7 cellular contexts compared by ENCODE assay signal in the genomic region with DNA sequence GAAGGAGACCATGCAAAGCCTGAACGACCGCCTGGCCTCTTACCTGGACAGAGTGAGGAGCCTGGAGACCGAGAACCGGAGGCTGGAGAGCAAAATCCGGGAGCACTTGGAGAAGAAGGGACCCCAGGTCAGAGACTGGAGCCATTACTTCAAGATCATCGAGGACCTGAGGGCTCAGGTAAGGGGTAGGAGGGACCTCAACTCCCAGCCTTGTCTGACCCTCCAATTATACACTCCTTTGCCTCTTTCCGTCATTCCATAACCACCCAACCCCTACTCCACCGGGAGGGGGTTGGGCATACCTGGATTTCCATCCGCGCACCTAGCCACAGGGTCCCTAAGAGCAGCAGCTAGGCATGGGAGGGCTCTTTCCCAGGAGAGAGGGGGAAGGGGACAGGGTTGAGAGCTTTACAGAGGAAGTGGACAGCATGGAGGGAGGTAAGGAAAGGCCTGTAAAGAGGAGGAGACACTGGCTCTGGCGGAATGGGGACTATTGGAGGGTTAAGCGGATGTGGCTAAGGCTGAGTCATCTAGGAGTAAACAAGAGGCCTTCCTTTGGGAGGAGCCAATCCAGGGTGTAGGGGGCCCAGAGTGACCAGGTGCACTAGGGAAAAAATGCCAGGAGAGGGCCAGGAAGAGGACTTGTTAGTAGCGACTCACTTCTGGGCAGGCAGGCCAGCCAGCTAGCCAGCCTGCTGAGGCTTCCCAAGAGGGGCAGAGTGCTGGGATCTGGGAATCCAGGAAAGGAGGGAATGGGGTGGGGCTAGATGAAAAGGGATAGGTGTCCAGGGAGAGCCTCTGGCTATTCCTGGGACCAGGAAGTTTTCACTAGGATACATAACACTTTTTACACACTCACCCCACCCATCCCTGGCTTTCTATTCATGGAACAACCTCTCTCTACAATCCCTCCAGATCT. TPM values are rescaled to one million over a fixed set of nuclear protein-coding genes. Genes with fewer than 3 reads are reported as not detected.
DNase-seq lines count a peak whose midpoint lies in the region; ATAC-seq, FAIRE-seq and TF ChIP-seq lines count a peak whose summit lies in the region.

No MANE protein-coding gene starts in this region.

- H3K4me3 Mint-ChIP-seq in MCF 10A (ENCODE audit: unreplicated experiment): peak overlapping the region; percentile 95

- peak overlapping the region; percentile 86 for H3K27ac Mint-ChIP-seq in MCF 10A (ENCODE audit: low read depth, unreplicated experiment)

- H3K4me3 ChIP-seq in HCT116 (replicated peaks in 1 of 2; ENCODE audit: low read depth in 1 of 2, low read length in 2 of 2) (peak overlapping the region; percentile 72 to 96), tibial nerve (peak overlapping the region; percentile 12 to 49 (median 38))

- H3K4me2 ChIP-seq in HCT116 (ENCODE audit: low read length): peak overlapping the region; percentile 86

- TF ChIP-seq EP300 in tibial nerve (IDR thresholded peaks at IDR 0.05): no peak

- H3K36me3 Mint-ChIP-seq in MCF 10A (ENCODE audit: insufficient read depth, unreplicated experiment): peaks cover 38% of the 10 kb centered on the region

- H3K9me3 Mint-ChIP-seq in MCF 10A (ENCODE audit: unreplicated experiment): no peaks in the 10 kb centered on the region

- H3K27me3 ChIP-seq in HCT116 (ENCODE audit: insufficient read depth, low read length) (no peaks in the 10 kb centered on the region), tibial nerve (peaks cover 0 to 28% of the 10 kb centered on the region in 2 donors)

- intact Hi-C loops in HCT116 (cut with micrococcal nuclease) (no loop called here), MCF 10A (cut with micrococcal nuclease) (loop anchor here (1.0 to 2.0 kb wide), 2 partner anchors 21 to 45 kb away; no protein-coding TSS in a partner anchor)

- peaks cover 14% of the 10 kb centered on the region; the same call in 1 of the 2 replicates for H4K20me1 ChIP-seq in HCT116 (ENCODE audit: insufficient read depth)

- TF ChIP-seq RAD21 in HCT116 (IDR thresholded peaks at IDR 0.05; ENCODE audit: low read depth): no peak

- H3K9me2 ChIP-seq in HCT116 (ENCODE audit: insufficient read depth): no peaks in the 10 kb centered on the region

- H3K27me3 Mint-ChIP-seq in MCF 10A (ENCODE audit: insufficient read depth, unreplicated experiment): no peaks in the 10 kb centered on the region

- no peak for FAIRE-seq in frontal cortex (lab: Jason Lieb, UNC)

- no peaks in the 10 kb centered on the region for H3K9me3 ChIP-seq in HCT116 (ENCODE audit: control insufficient read depth in 1 of 2, insufficient read depth in 1 of 2, low read depth in 1 of 2, low read length in 2 of 2)
- H3K9me3 ChIP-seq in tibial nerve: no peaks in the 10 kb centered on the region

- H3K4me1 ChIP-seq in HCT116 (ENCODE audit: control insufficient read depth in 1 of 2, insufficient read depth in 2 of 2, low read length in 2 of 2) (peaks cover 66 to 87% of the 10 kb centered on the region in 2 experiments), tibial nerve (peaks cover 0 to 9% (median 2%) of the 10 kb centered on the region in 4 donors)

- H3K36me3 ChIP-seq in HCT116 (ENCODE audit: control insufficient read depth in 1 of 2, insufficient read depth in 2 of 2, low read length in 2 of 2) (peaks cover 16 to 30% of the 10 kb centered on the region in 2 experiments; a peak in 3 of 4 replicates), tibial nerve (no peaks in the 10 kb centered on the region)

- RAD21 ChIA-PET in HCT116 (lab: Charles Lee; ENCODE audit: low non-redundant PET in 1 of 2, low total read pairs in 2 of 2, uncharacterized antibody in 2 of 2, unreplicated experiment in 2 of 2): no interaction called here

- H3K27ac ChIP-seq in HCT116 (ENCODE audit: low read depth, low read length): peak overlapping the region; percentile 78
- H3K27ac ChIP-seq in tibial nerve: peak overlapping the region in 1 of 4 donors; percentile 75

- CTCF ChIA-PET in HCT116 (lab: Charles Lee): interaction anchor here (2.1 kb wide), 1 partner anchor 44 kb away, joined by 7 read pairs; a partner anchor contains a TSS
- CTCF ChIA-PET in MCF 10A (lab: Yijun Ruan, JAX): interaction anchor here (0.6 to 4.2 kb wide), 8 partner anchors 30 to 263 kb away, joined by 3 to 28 read pairs (median 6); a partner anchor contains a TSS

- H3K79me2 ChIP-seq in HCT116 (ENCODE audit: insufficient read depth, low read length): peaks cover 61% of the 10 kb centered on the region

- peaks cover 57% of the 10 kb centered on the region for H3K4me1 Mint-ChIP-seq in MCF 10A (ENCODE audit: insufficient read depth, unreplicated experiment)

- DNase-seq in HCT116 (ENCODE audit: low read depth, low spot score): peak; percentile 84
- peak; percentile 55 for DNase-seq in NCI-H345 (lab: John Stamatoyannopoulos, UW)
- DNase-seq in MCF 10A (ENCODE audit: unreplicated experiment): peak; percentile 98
- peak; percentile 87 for DNase-seq in kidney glomerular epithelial cell (lab: John Stamatoyannopoulos, UW)
- no peak for DNase-seq in tibial nerve (ENCODE audit: low spot score in 2 of 2)
- DNase-seq in frontal cortex (ENCODE audit: low spot score in 2 of 2): no peak
- no peak for DNase-seq in erythroblast (lab: John Stamatoyannopoulos, UW)

- peak overlapping the region; percentile 94 for H3K9ac ChIP-seq in HCT116 (ENCODE audit: low read length)

- H2AFZ ChIP-seq in HCT116 (ENCODE audit: low read depth, low read length, poor library complexity, severe bottlenecking): no peak overlapping the region

- TF ChIP-seq POLR2A in HCT116 (IDR thresholded peaks at IDR 0.05; ENCODE audit: borderline replicate concordance, extremely low read depth, insufficient read depth, insufficient read length): peak; percentile 90
- no peak for TF ChIP-seq POLR2A in tibial nerve (IDR thresholded peaks at IDR 0.05)
- no peak for TF ChIP-seq POLR2A in erythroblast (IDR thresholded peaks at IDR 0.05; ENCODE audit: low read length)

- ATAC-seq in HCT116: peak; percentile 61

- BruUV-seq in HCT116 (replicated peaks; lab: Mats Ljungman, UMichigan) (TSS peak; percentile 88), MCF 10A (replicated peaks; lab: Mats Ljungman, UMichigan) (TSS peak; percentile 86)

- TF ChIP-seq CTCF in HCT116 (IDR thresholded peaks at IDR 0.05 in 2 of 3, conservative IDR thresholded peaks at IDR 0.05 in 1 of 3; ENCODE audit: borderline replicate concordance in 1 of 3, insufficient read depth in 1 of 3, low read depth in 2 of 3, low read length in 2 of 3) (no peak), MCF 10A (IDR thresholded peaks at IDR 0.05; ENCODE audit: unreplicated experiment) (no peak), tibial nerve (IDR thresholded peaks at IDR 0.05) (no peak)

- POLR2A ChIA-PET in HCT116 (lab: Charles Lee) (interaction anchor here (0.6 to 13.7 kb wide), 12 partner anchors 10 to 736 kb away, joined by 3 to 379 read pairs (median 4); a partner anchor contains a TSS), MCF 10A (lab: Yijun Ruan, JAX) (interaction anchor here (0.6 to 10.0 kb wide), 25 partner anchors 7 to 880 kb away, joined by 3 to 159 read pairs (median 4); a partner anchor contains a TSS)

- 43 to 48% methylated on average over 13 of the region's 13 CpGs for WGBS in tibial nerve, 2 donors

TF ChIP-seq in HCT116, 20 proteins besides CTCF, POLR2A, EP300 and RAD21:
- TF ChIP-seq POLR2AphosphoS5 (IDR thresholded peaks at IDR 0.05; ENCODE audit: low read depth, low read length): peak; percentile 75
- TF ChIP-seq YY1 (IDR thresholded peaks at IDR 0.05; ENCODE audit: extremely low read depth, insufficient replicate concordance, low read depth, low read length): peak; percentile 8
- no peak for TF ChIP-seq EZH2phosphoT487 (IDR thresholded peaks at IDR 0.05; ENCODE audit: borderline replicate concordance)
TF ChIP-seq in HCT116: peak in this region for 2.

RNA-seq across cellular contexts. Expression of a gene that starts 0.8 kb away (rescaled TPM):
- 1,229 TPM for total RNA-seq in HCT116 (2021; ENCODE audit: unreplicated experiment)
- 1,596 and 1,648 TPM in 2 replicates for polyA plus RNA-seq in HCT116 (2012)
- total RNA-seq in MCF 10A (2022): 659 and 662 TPM in 2 replicates
- 1 to 10 TPM in 3 of 4 donors, under 1 TPM in 1; 0.78 to 8.1 (median 3.5) TPM for total RNA-seq in tibial nerve
- 2.4 TPM for total RNA-seq in frontal cortex

RNA-seq across cellular contexts. Expression of a gene that starts 44.8 kb away (rescaled TPM):
- total RNA-seq in HCT116 (2021; ENCODE audit: unreplicated experiment) (1,655 TPM), MCF 10A (2022) (179 and 230 TPM in 2 replicates), tibial nerve (10 to 100 TPM in 2 of 4 donors, 1 to 10 TPM in 1, under 1 TPM in 1; 0.20 to 19.7 (median 10.2) TPM), frontal cortex (not detected)
- polyA plus RNA-seq in HCT116 (2012): 1,805 and 2,066 TPM in 2 replicates

RNA-seq across cellular contexts. Expression of a gene that starts 56.6 kb away (rescaled TPM):
- total RNA-seq in HCT116 (2021; ENCODE audit: unreplicated experiment) (809 TPM), MCF 10A (2022) (580 and 658 TPM in 2 replicates), tibial nerve (100 to 1,000 TPM; 297 to 484 (median 401) TPM), frontal cortex (1,330 TPM)
- polyA plus RNA-seq in HCT116 (2012): 589 and 640 TPM in 2 replicates

Comparison
In these comparisons a context has a peak if more than half of its experiments do, and no peak if none do; other contexts are left out.
1. DNase-seq: peak in HCT116 (single experiment), NCI-H345 (single experiment), MCF 10A (single experiment) and kidney glomerular epithelial cell (single experiment); none in tibial nerve (0 of 2), frontal cortex (0 of 2) and erythroblast (0 of 2).
2. RNA of a gene that starts 0.8 kb away (total RNA-seq): 1,229 TPM in HCT116 (single experiment) and 659 to 662 TPM in MCF 10A; 0.78 to 8.1 TPM in tibial nerve and 2.4 TPM in frontal cortex (single experiment); every median in the first group is over 10 times any median in the second.